19 cellular contexts compared by ENCODE assay signal in genomic region chr5:80928073-80928472, GRCh38.
DNase-seq lines count a peak whose midpoint lies in the region; ATAC-seq and TF ChIP-seq lines count a peak whose summit lies in the region.
"Had no signal": no experiment of that assay in that cellular context is flagged by ENCODE, and none has a peak within 500 bp of the region (broad histone marks: within the 10 kb centered on the region; RNA-seq: fewer than 3 reads in every experiment).

No MANE protein-coding gene starts in this region.

- no peaks in the 10 kb centered on the region for H3K27me3 Mint-ChIP-seq in stimulated activated memory B cell treated with anti-CD40 and anti-IgM and Interleukin-4, amounts not matched to agents 10 μg/mL and 1 μg/mL and 100 μg/mL, for 72 hours

- no peaks in the 10 kb centered on the region for H3K36me3 Mint-ChIP-seq in stimulated activated memory B cell treated with anti-CD40 and anti-IgM and Interleukin-4, amounts not matched to agents 10 μg/mL and 1 μg/mL and 100 μg/mL, for 72 hours

- H3K4me3 ChIP-seq in OCI-LY3 (ENCODE audit: low read length), result peak overlapping the region; percentile 38; the same call in 1 of the 2 replicates
- H3K4me3 ChIP-seq: BLaER1 treated with 17β-estradiol and CSF1 and Interleukin-3, amounts not matched to agents 10 nM and 100 nM; HAP-1; SK-N-MC had no signal

- H3K79me2 ChIP-seq in OCI-LY3 (ENCODE audit: low read length), result no peaks in the 10 kb centered on the region

- H3K4me2 ChIP-seq in OCI-LY3 (ENCODE audit: low read length), result peak overlapping the region; percentile 67
- H3K4me2 ChIP-seq: BLaER1 treated with 17β-estradiol and CSF1 and Interleukin-3, amounts not matched to agents 10 nM and 100 nM had no signal

- no peaks in the 10 kb centered on the region for H3K9me3 ChIP-seq in OCI-LY3 (ENCODE audit: insufficient read depth, low read length)
- H3K9me3 ChIP-seq: BLaER1 treated with 17β-estradiol and CSF1 and Interleukin-3, amounts not matched to agents 10 nM and 100 nM; HAP-1 had no signal

- H3K27ac Mint-ChIP-seq in stimulated activated memory B cell treated with anti-CD40 and anti-IgM and Interleukin-4, amounts not matched to agents 10 μg/mL and 1 μg/mL and 100 μg/mL, for 72 hours, result no peak overlapping the region
- H3K27ac Mint-ChIP-seq: CD8-positive, alpha-beta memory T cell; T-helper 2 cell treated with Interferon-gamma antibody and Interleukin-4, amounts not matched to agents 5 μg/mL and 100 μg/mL, for 36 hours had no signal

- H2AFZ ChIP-seq in OCI-LY3 (ENCODE audit: low read depth, low read length), result 0 out of 2 replicates have a peak overlapping the region, but pooled peaks have one; percentile 25

- H3K27me3 ChIP-seq in OCI-LY3 (ENCODE audit: low read depth, low read length), result no peaks in the 10 kb centered on the region
- H3K27me3 ChIP-seq: BLaER1 treated with 17β-estradiol and CSF1 and Interleukin-3, amounts not matched to agents 10 nM and 100 nM had no signal

- TF ChIP-seq CTCF in OCI-LY3 (IDR thresholded peaks at IDR 0.05; ENCODE audit: low read depth, low read length), result no peak

- H3K9me3 Mint-ChIP-seq in stimulated activated memory B cell treated with anti-CD40 and anti-IgM and Interleukin-4, amounts not matched to agents 10 μg/mL and 1 μg/mL and 100 μg/mL, for 72 hours, result no peaks in the 10 kb centered on the region
- H3K9me3 Mint-ChIP-seq: CD8-positive, alpha-beta memory T cell; T-helper 2 cell treated with Interferon-gamma antibody and Interleukin-4, amounts not matched to agents 5 μg/mL and 100 μg/mL, for 36 hours had no signal

- H3K4me1 ChIP-seq in OCI-LY3 (ENCODE audit: low read length), result peaks cover 27% of the 10 kb centered on the region

- no peak overlapping the region for H3K4me3 Mint-ChIP-seq in stimulated activated memory B cell treated with anti-CD40 and anti-IgM and Interleukin-4, amounts not matched to agents 10 μg/mL and 1 μg/mL and 100 μg/mL, for 72 hours
- H3K4me3 Mint-ChIP-seq: CD8-positive, alpha-beta memory T cell; T-helper 2 cell treated with Interferon-gamma antibody and Interleukin-4, amounts not matched to agents 5 μg/mL and 100 μg/mL, for 36 hours had no signal

- DNase-seq in central memory CD4-positive, alpha-beta T cell, result no peak
- DNase-seq in retina, result no peak
- DNase-seq in COLO829 (ENCODE audit: low spot score), result no peak
- DNase-seq: CD8-positive, alpha-beta memory T cell; DMS79; NCI-H1417 treated with DMSO at 0.1 percent for 48 hours; NCI-H2029; NCI-H446; NCI-H69; SHP77 had no signal

- peak overlapping the region; percentile 18; the same call in 1 of the 2 replicates for H3K9ac ChIP-seq in OCI-LY3 (ENCODE audit: low read length)
- H3K9ac ChIP-seq: BLaER1 treated with 17β-estradiol and CSF1 and Interleukin-3, amounts not matched to agents 10 nM and 100 nM had no signal

- H3K4me1 Mint-ChIP-seq in stimulated activated memory B cell treated with anti-CD40 and anti-IgM and Interleukin-4, amounts not matched to agents 10 μg/mL and 1 μg/mL and 100 μg/mL, for 72 hours, result peaks cover 8% of the 10 kb centered on the region

- H4K20me1 ChIP-seq in OCI-LY3 (ENCODE audit: insufficient read depth, low read length), result no peaks in the 10 kb centered on the region
- H4K20me1 ChIP-seq: BLaER1 treated with 17β-estradiol and CSF1 and Interleukin-3, amounts not matched to agents 10 nM and 100 nM had no signal

- ATAC-seq in GM18519 (IDR thresholded peaks at IDR 0.05; ENCODE audit: low FRiP score, unreplicated experiment) (peak; percentile 83), HG02884 (IDR thresholded peaks at IDR 0.05; ENCODE audit: unreplicated experiment) (peak; percentile 59)
- ATAC-seq in stimulated activated memory B cell treated with anti-CD40 and anti-IgM and Interleukin-4, amounts not matched to agents 10 μg/mL and 1 μg/mL and 100 μg/mL, for 72 hours, result peak; percentile 41

- no peaks in the 10 kb centered on the region for H3K36me3 ChIP-seq in OCI-LY3 (replicated peaks; ENCODE audit: low read depth, low read length)
- H3K36me3 ChIP-seq: BLaER1 treated with 17β-estradiol and CSF1 and Interleukin-3, amounts not matched to agents 10 nM and 100 nM; HAP-1 had no signal

- peak overlapping the region; percentile 53; the same call in 1 of the 2 replicates for H3K27ac ChIP-seq in OCI-LY3 (ENCODE audit: low read length)
- H3K27ac ChIP-seq: BLaER1 treated with 17β-estradiol and CSF1 and Interleukin-3, amounts not matched to agents 10 nM and 100 nM; HL-60; SK-N-MC had no signal
